24 cellular contexts compared by ENCODE assay signal in the genomic region with DNA sequence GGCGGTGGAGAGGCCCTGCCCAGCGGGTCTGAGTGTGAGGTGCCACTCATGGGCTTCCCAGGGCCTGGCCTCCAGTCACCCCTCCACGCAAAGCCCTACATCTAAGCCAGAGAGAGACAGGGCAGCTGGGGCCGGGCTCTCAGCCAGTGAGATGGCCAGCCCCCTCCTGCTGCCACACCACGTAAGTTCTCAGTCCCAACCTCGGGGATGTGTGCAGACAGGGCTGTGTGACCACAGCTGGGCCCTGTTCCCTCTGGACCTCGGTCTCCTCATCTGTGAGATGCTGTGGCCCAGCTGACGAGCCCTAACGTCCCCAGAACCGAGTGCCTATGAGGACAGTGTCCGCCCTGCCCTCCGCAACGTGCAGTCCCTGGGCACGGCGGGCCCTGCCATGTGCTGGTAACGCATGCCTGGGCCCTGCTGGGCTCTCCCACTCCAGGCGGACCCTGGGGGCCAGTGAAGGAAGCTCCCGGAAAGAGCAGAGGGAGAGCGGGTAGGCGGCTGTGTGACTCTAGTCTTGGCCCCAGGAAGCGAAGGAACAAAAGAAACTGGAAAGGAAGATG. TPM values are rescaled to one million over a fixed set of nuclear protein-coding genes. Genes with fewer than 3 reads are reported as not detected.
DNase-seq lines count a peak whose midpoint lies in the region; ATAC-seq, FAIRE-seq and TF ChIP-seq lines count a peak whose summit lies in the region.
"Had no signal": no experiment of that assay in that cellular context is flagged by ENCODE, and none has a peak within 500 bp of the region (broad histone marks: within the 10 kb centered on the region; RNA-seq: fewer than 3 reads in every experiment).

No MANE protein-coding gene starts in this region.

- H3K27ac ChIP-seq in A673 (ENCODE audit: low read depth, low read length, poor library complexity, severe bottlenecking), result peak overlapping the region; percentile 16
- peak overlapping the region; percentile 61 for H3K27ac ChIP-seq in osteoblast (ENCODE audit: low read depth, low read length)
- H3K27ac ChIP-seq in effector memory CD4-positive, alpha-beta T cell (ENCODE audit: insufficient read depth, low read length, poor library complexity, severe bottlenecking), result no peak overlapping the region
- H3K27ac ChIP-seq: KMS-11 had no signal

- no peak for FAIRE-seq in GM12891 (lab: Jason Lieb, UNC)

- no peaks in the 10 kb centered on the region for H3K9me3 Mint-ChIP-seq in central memory CD8-positive, alpha-beta T cell
- H3K9me3 Mint-ChIP-seq: activated B cell treated with CpG ODN at 0.5 μM for 24 hours; activated CD4-positive, alpha-beta memory T cell treated with anti-CD3 and anti-CD28 coated beads, Interleukin-2, amount 10 ng/mL, durations not matched to agents 7 days and 5 days; dendritic cell treated with granulocyte-macrophage colony-stimulating factor and Interleukin-4, amounts not matched to agents 40 ng/mL and 50 ng/mL, for 4 days; T-helper 1 cell treated with Interleukin-12 subunit alpha and Interleukin-12 subunit beta and Interleukin-4 antibody, amounts not matched to agents 30 μg/mL and 1 μg/mL, for 36 hours had no signal

- peaks cover 15% of the 10 kb centered on the region for H3K4me1 Mint-ChIP-seq in central memory CD8-positive, alpha-beta T cell
- H3K4me1 Mint-ChIP-seq: activated B cell treated with CpG ODN at 0.5 μM for 24 hours had no signal

- H4K20me1 ChIP-seq in osteoblast (ENCODE audit: insufficient read depth, low read length), result peaks cover 80% of the 10 kb centered on the region

- no peaks in the 10 kb centered on the region for H3K9me3 ChIP-seq in A673 (ENCODE audit: low read depth, low read length, poor library complexity, severe bottlenecking)
- no peaks in the 10 kb centered on the region for H3K9me3 ChIP-seq in osteoblast (ENCODE audit: low read depth, low read length)
- H3K9me3 ChIP-seq in effector memory CD4-positive, alpha-beta T cell (ENCODE audit: control insufficient read depth, low read length), result no peaks in the 10 kb centered on the region

- ATAC-seq in central memory CD8-positive, alpha-beta T cell (replicated peaks; ENCODE audit: extremely low read depth, poor library complexity, severe bottlenecking), result no peak
- ATAC-seq in GM21737 (IDR thresholded peaks at IDR 0.05; ENCODE audit: unreplicated experiment) (no peak), GM18502 (IDR thresholded peaks at IDR 0.05; ENCODE audit: poor library complexity, unreplicated experiment) (no peak)
- ATAC-seq: HCT116 had no signal

- TF ChIP-seq POLR2A in GM12891 (IDR thresholded peaks at IDR 0.05; ENCODE audit: low read depth, low read length), result no peak

- H3K27ac Mint-ChIP-seq in central memory CD8-positive, alpha-beta T cell (ENCODE audit: low read depth), result peak overlapping the region; percentile 73
- H3K27ac Mint-ChIP-seq: activated B cell treated with CpG ODN at 0.5 μM for 24 hours; activated CD4-positive, alpha-beta memory T cell treated with anti-CD3 and anti-CD28 coated beads, Interleukin-2, amount 10 ng/mL, durations not matched to agents 7 days and 5 days; dendritic cell treated with granulocyte-macrophage colony-stimulating factor and Interleukin-4, amounts not matched to agents 40 ng/mL and 50 ng/mL, for 4 days; T-helper 1 cell treated with Interleukin-12 subunit alpha and Interleukin-12 subunit beta and Interleukin-4 antibody, amounts not matched to agents 30 μg/mL and 1 μg/mL, for 36 hours had no signal

- H3K27me3 ChIP-seq in A673 (replicated peaks; ENCODE audit: insufficient read depth, low read depth, low read length, poor library complexity) (no peaks in the 10 kb centered on the region), osteoblast (ENCODE audit: insufficient read depth, low read length) (no peaks in the 10 kb centered on the region)
- H3K27me3 ChIP-seq in effector memory CD4-positive, alpha-beta T cell (replicated peaks; ENCODE audit: control insufficient read depth, insufficient read depth, low read length, poor library complexity, severe bottlenecking), result no peaks in the 10 kb centered on the region

- H3K36me3 ChIP-seq in A673 (ENCODE audit: insufficient read depth, low read length, poor library complexity, severe bottlenecking) (no peaks in the 10 kb centered on the region), osteoblast (ENCODE audit: insufficient read depth, low read length) (peaks cover 53% of the 10 kb centered on the region)
- peaks cover 90% of the 10 kb centered on the region for H3K36me3 ChIP-seq in effector memory CD4-positive, alpha-beta T cell (ENCODE audit: control insufficient read depth, insufficient read depth, low read length)

- DNase-seq in A673 (ENCODE audit: low spot score) (no peak), GM12891 (ENCODE audit: insufficient read length, low spot score) (no peak), osteoblast (ENCODE audit: insufficient read length, low spot score, missing footprints) (no peak), NCI-H2227 (lab: John Stamatoyannopoulos, UW; ENCODE audit: unreplicated experiment) (no peak)
- DNase-seq in central memory CD8-positive, alpha-beta T cell (ENCODE audit: low spot score in 2 of 2), result no peak
- DNase-seq in effector memory CD4-positive, alpha-beta T cell, result no peak
- DNase-seq: activated B cell treated with CpG ODN at 0.5 μM for 24 hours; activated CD4-positive, alpha-beta memory T cell treated with anti-CD3 and anti-CD28 coated beads, Interleukin-2, amount 10 ng/mL, durations not matched to agents 7 days and 5 days; activated naive CD4-positive, alpha-beta T cell treated with Interleukin-2 at 50 U/mL for 16 hours; activated T-cell treated with anti-CD3 and anti-CD28 coated beads, Interleukin-2, amount 50 U/mL, for 1 hour; COR-L47; erythroblast; NCI-H2081 treated with DMSO at 0.1 percent for 48 hours; NCI-H526; posterior cingulate gyrus; SHP77 treated with DMSO at 0.1 percent for 48 hours; stimulated activated CD4-positive, alpha-beta T cell treated with anti-CD3 and anti-CD28 coated beads, Interleukin-4, amount 100 ng/mL, for 4 hours had no signal

- peaks cover 64% of the 10 kb centered on the region for H3K36me3 Mint-ChIP-seq in central memory CD8-positive, alpha-beta T cell (ENCODE audit: insufficient read depth)

- peaks cover 15% of the 10 kb centered on the region for H3K4me1 ChIP-seq in A673 (ENCODE audit: insufficient read depth, low read length, poor library complexity, severe bottlenecking)
- peaks cover 53% of the 10 kb centered on the region for H3K4me1 ChIP-seq in osteoblast (ENCODE audit: insufficient read depth, low read length)
- H3K4me1 ChIP-seq in effector memory CD4-positive, alpha-beta T cell (ENCODE audit: control insufficient read depth, insufficient read depth, low read length, poor library complexity, severe bottlenecking), result no peaks in the 10 kb centered on the region

- POLR2A ChIA-PET in A673 (lab: Charles Lee; ENCODE audit: low non-redundant PET), result no interaction called here

- intact Hi-C loops in A673 (cut with micrococcal nuclease; ENCODE audit: unreplicated experiment), result no loop called here

- CTCF ChIA-PET in A673 (lab: Charles Lee), result no interaction called here

- no peaks in the 10 kb centered on the region for H3K27me3 Mint-ChIP-seq in central memory CD8-positive, alpha-beta T cell
- H3K27me3 Mint-ChIP-seq: activated B cell treated with CpG ODN at 0.5 μM for 24 hours; activated CD4-positive, alpha-beta memory T cell treated with anti-CD3 and anti-CD28 coated beads, Interleukin-2, amount 10 ng/mL, durations not matched to agents 7 days and 5 days; dendritic cell treated with granulocyte-macrophage colony-stimulating factor and Interleukin-4, amounts not matched to agents 40 ng/mL and 50 ng/mL, for 4 days had no signal

- TF ChIP-seq CTCF in A673 (conservative IDR thresholded peaks at IDR 0.05; ENCODE audit: low read depth, low read length) (no peak), osteoblast (IDR thresholded peaks at IDR 0.05; ENCODE audit: extremely low read depth, low read depth, low read length) (no peak)

- no peak overlapping the region for H3K4me2 ChIP-seq in osteoblast (ENCODE audit: insufficient read depth, low read length)
- H3K4me2 ChIP-seq: KMS-11 had no signal

- H3K79me2 ChIP-seq in osteoblast (ENCODE audit: insufficient read depth, low read length), result peaks cover 56% of the 10 kb centered on the region

- H3K4me3 Mint-ChIP-seq in central memory CD8-positive, alpha-beta T cell, result peak overlapping the region; percentile 45
- H3K4me3 Mint-ChIP-seq: activated B cell treated with CpG ODN at 0.5 μM for 24 hours; activated CD4-positive, alpha-beta memory T cell treated with anti-CD3 and anti-CD28 coated beads, Interleukin-2, amount 10 ng/mL, durations not matched to agents 7 days and 5 days; dendritic cell treated with granulocyte-macrophage colony-stimulating factor and Interleukin-4, amounts not matched to agents 40 ng/mL and 50 ng/mL, for 4 days; T-helper 1 cell treated with Interleukin-12 subunit alpha and Interleukin-12 subunit beta and Interleukin-4 antibody, amounts not matched to agents 30 μg/mL and 1 μg/mL, for 36 hours had no signal

- no peak overlapping the region for H2AFZ ChIP-seq in osteoblast (ENCODE audit: low read length)

- BruUV-seq in A673 (replicated peaks; lab: Mats Ljungman, UMichigan), result no TSS peak

- H3K4me3 ChIP-seq in A673 (ENCODE audit: low read depth, low read length, poor library complexity, severe bottlenecking), result no peak overlapping the region
- H3K4me3 ChIP-seq in osteoblast (ENCODE audit: insufficient read depth, low read length), result no peak overlapping the region
- H3K4me3 ChIP-seq in effector memory CD4-positive, alpha-beta T cell (ENCODE audit: insufficient read depth, low read depth, low read length, poor library complexity, severe bottlenecking), result no peak overlapping the region
- H3K4me3 ChIP-seq: skin epidermis had no signal

TF ChIP-seq in GM12891, 5 proteins besides CTCF, POLR2A, EP300 and RAD21:
- TF ChIP-seq POLR2AphosphoS5 (IDR thresholded peaks at IDR 0.05; ENCODE audit: low read depth, low read length), result peak; percentile 46; the same call in 1 of the 2 replicates
- no peak for TF ChIP-seq POU2F2 (IDR thresholded peaks at IDR 0.05; ENCODE audit: low read depth, low read length)

RNA-seq across cellular contexts. Expression of a gene that starts 11.2 kb away (rescaled TPM):
- total RNA-seq in A673 (2021) (5.4 and 6.6 TPM in 2 replicates), osteoblast (202 and 217 TPM in 2 replicates)
- polyA plus RNA-seq in GM12891 (2012; ENCODE audit: low read depth, missing spikeins), result 0.15 TPM

RNA-seq across cellular contexts. Expression of a gene that starts 31.8 kb away (rescaled TPM):
- total RNA-seq in A673 (2021) (89.7 and 90.3 TPM in 2 replicates), osteoblast (17.4 and 18.6 TPM in 2 replicates)
- polyA plus RNA-seq in GM12891 (2012; ENCODE audit: low read depth, missing spikeins), result 42.2 TPM

RNA-seq across cellular contexts. Expression of a gene that starts 33.5 kb away (rescaled TPM):
- total RNA-seq in A673 (2021), result 24.4 and 31.2 TPM in 2 replicates
- polyA plus RNA-seq in GM12891 (2012; ENCODE audit: low read depth, missing spikeins), result 37.8 TPM
- total RNA-seq in osteoblast, result 9.7 and 17.7 TPM in 2 replicates

RNA-seq across cellular contexts. Expression of a gene that starts 42.8 kb away (rescaled TPM):
- 101 and 105 TPM in 2 replicates for total RNA-seq in A673 (2021)
- 34.2 TPM for polyA plus RNA-seq in GM12891 (2012; ENCODE audit: low read depth, missing spikeins)
- total RNA-seq in osteoblast, result 30.0 and 30.9 TPM in 2 replicates

Comparison
In these comparisons a context has a peak if more than half of its experiments do, and no peak if none do; other contexts are left out.
1. RNA of a gene that starts 11.2 kb away (total RNA-seq): 202 to 217 TPM in osteoblast; 5.4 to 6.6 TPM in A673; every median in the first group is over 10 times any median in the second.